8 cellular contexts compared by ENCODE assay signal in genomic region chr19:49150106-49150943, GRCh38. TPM values are rescaled to one million over a fixed set of nuclear protein-coding genes. Genes with fewer than 3 reads are reported as not detected.
DNase-seq lines count a peak whose midpoint lies in the region; ATAC-seq, FAIRE-seq and TF ChIP-seq lines count a peak whose summit lies in the region.

No MANE protein-coding gene starts in this region.

- H2BK12ac ChIP-seq in trophoblast cell (ENCODE audit: low read length): peak overlapping the region; percentile 25

- H3K4me3 ChIP-seq in SK-N-MC (peak overlapping the region; percentile 99), GM12878 (peak overlapping the region; percentile 63; the same call in 1 of the 2 replicates), right cardiac atrium (ENCODE audit: low read length) (peak overlapping the region; percentile 66), trophoblast cell (ENCODE audit: low read depth, low read length) (peak overlapping the region; percentile 74)

- POLR2A ChIA-PET in GM12878 (lab: Charles Lee): interaction anchor here (0.6 to 1.0 kb wide), 2 partner anchors 34 to 157 kb away, joined by 3 to 8 read pairs; partner anchors contain the start of gene RUVBL2

- peak overlapping the region; percentile 91 for H3K9ac ChIP-seq in SK-N-MC (ENCODE audit: insufficient read length)
- H3K9ac ChIP-seq in GM12878 (ENCODE audit: control insufficient read depth, insufficient read depth, low read length): no peak overlapping the region
- peak overlapping the region; percentile 17 for H3K9ac ChIP-seq in trophoblast cell (ENCODE audit: low read length)

- peak overlapping the region; percentile 88 for H3K18ac ChIP-seq in trophoblast cell (ENCODE audit: low read length)

- peak overlapping the region; percentile 61 for H2BK120ac ChIP-seq in trophoblast cell (ENCODE audit: insufficient read depth, low read length, poor library complexity)

- H3K4ac ChIP-seq in trophoblast cell (ENCODE audit: low read depth, low read length): peak overlapping the region; percentile 31

- no peak for TF ChIP-seq CTCF in GM12878 (IDR thresholded peaks at IDR 0.05 in 2 of 3, conservative IDR thresholded peaks at IDR 0.05 in 1 of 3; ENCODE audit: control insufficient read depth in 2 of 3, extremely low read depth in 1 of 3, insufficient read depth in 1 of 3, low read depth in 3 of 3, low read length in 3 of 3)

- no peak overlapping the region for H2BK5ac ChIP-seq in trophoblast cell (ENCODE audit: low read depth, low read length, poor library complexity)

- H4K12ac ChIP-seq in trophoblast cell (ENCODE audit: low read depth, low read length): peak overlapping the region; percentile 16

- FAIRE-seq in GM12878 (lab: Jason Lieb, UNC): no peak

- DNase-seq in GM04504 (ENCODE audit: low read depth) (peak; percentile 46), NCI-H1092 treated with DMSO at 0.1 percent for 48 hours (lab: John Stamatoyannopoulos, UW) (peak; percentile 65), SK-N-MC (ENCODE audit: low read depth, low spot score) (no peak), GM12878 (ENCODE audit: low read depth, low spot score) (no peak), right cardiac atrium (peak; percentile 86 to 94 (median 94)), trophoblast cell (peak; percentile 58 to 76), amniotic stem cell (lab: John Stamatoyannopoulos, UW) (no peak)

- intact Hi-C loops in GM12878 (cut with micrococcal nuclease; ENCODE audit: unreplicated experiment): no loop called here
- intact Hi-C loops in right cardiac atrium (cut with DNase I): loop anchor here in 1 of 4 donors (5.0 kb wide), 1 partner anchor 33 kb away; the partner anchor contains the start of genes C19orf73 and PPFIA3

- no peaks in the 10 kb centered on the region for H3K9me3 ChIP-seq in SK-N-MC (ENCODE audit: low read depth, low read length)
- H3K9me3 ChIP-seq in GM12878 (replicated peaks; ENCODE audit: control insufficient read depth, insufficient read depth, low read length): peaks cover 4% of the 10 kb centered on the region; the same call in 2 of the 3 replicates
- no peaks in the 10 kb centered on the region for H3K9me3 ChIP-seq in right cardiac atrium (ENCODE audit: control insufficient read depth, low read length)
- peaks cover 12% of the 10 kb centered on the region for H3K9me3 ChIP-seq in trophoblast cell (ENCODE audit: insufficient read depth, low read depth, low read length)

- in situ Hi-C loops in GM12878 (cut with MboI): no loop called here

- H3K4me1 ChIP-seq in GM12878 (ENCODE audit: control insufficient read depth, insufficient read depth, low read length) (peaks cover 10% of the 10 kb centered on the region), right cardiac atrium (ENCODE audit: control insufficient read depth, insufficient read depth, low read length) (peaks cover 4% of the 10 kb centered on the region), trophoblast cell (ENCODE audit: control insufficient read depth in 1 of 2, insufficient read depth in 2 of 2, low read length in 2 of 2) (peaks cover 6 to 28% of the 10 kb centered on the region in 2 experiments)

- H3K27me3 ChIP-seq in GM12878 (replicated peaks in 1 of 2; ENCODE audit: control insufficient read depth in 2 of 2, insufficient read depth in 2 of 2, low read length in 1 of 2): peaks cover 6 to 22% of the 10 kb centered on the region in 2 experiments
- H3K27me3 ChIP-seq in right cardiac atrium (ENCODE audit: control insufficient read depth, insufficient read depth): no peaks in the 10 kb centered on the region
- H3K27me3 ChIP-seq in trophoblast cell (ENCODE audit: insufficient read depth, low read length): no peaks in the 10 kb centered on the region

- no peak for TF ChIP-seq RAD21 in GM12878 (IDR thresholded peaks at IDR 0.05; ENCODE audit: insufficient read depth, low read depth, low read length)

- BruUV-seq in GM12878 (replicated peaks; lab: Mats Ljungman, UMichigan): no TSS peak

- 2% methylated on average over 58 of the region's 75 CpGs for WGBS in GM12878 (ENCODE audit: insufficient coverage, insufficient replicate concordance, low lambda C conversion rate, missing lambda C conversion rate)
- WGBS in right cardiac atrium: under 1% methylated on average over 74 of the region's 75 CpGs
- WGBS in trophoblast cell (ENCODE audit: extremely low coverage, insufficient coverage, insufficient read length): no CpG with 5 or more reads among the region's 75 CpGs

- H2AFZ ChIP-seq in GM12878 (ENCODE audit: control insufficient read depth, low read depth, low read length) (peak overlapping the region; percentile 13), trophoblast cell (ENCODE audit: insufficient read depth, low read length, poor library complexity) (peak overlapping the region; percentile 82)

- H3K4me2 ChIP-seq in GM12878 (ENCODE audit: control insufficient read depth, insufficient read depth) (peak overlapping the region; percentile 82), trophoblast cell (ENCODE audit: low read length) (peak overlapping the region; percentile 78)

- peak overlapping the region; percentile 83 for H4K8ac ChIP-seq in trophoblast cell (ENCODE audit: low read depth, low read length)

- H2AK5ac ChIP-seq in trophoblast cell (ENCODE audit: low read length): no peak overlapping the region

- peak; percentile 77 for ATAC-seq in GM12878
- ATAC-seq in right cardiac atrium: peak; percentile 62 to 64
- ATAC-seq in GM18870 (IDR thresholded peaks at IDR 0.05; ENCODE audit: unreplicated experiment): no peak

- no peak for TF ChIP-seq EP300 in GM12878 (IDR thresholded peaks at IDR 0.05; ENCODE audit: borderline replicate concordance in 1 of 2, control insufficient read depth in 1 of 2, low read depth in 2 of 2, low read length in 2 of 2)

- H3K14ac ChIP-seq in trophoblast cell (ENCODE audit: low read length): peak overlapping the region; percentile 75

- CTCF ChIA-PET in GM12878 (lab: Yijun Ruan, JAX): interaction anchor here (1.0 to 2.5 kb wide), 4 partner anchors 48 to 157 kb away, joined by 3 to 9 read pairs (median 6); partner anchors contain the start of genes GYS1 and RUVBL2

- no peak for TF ChIP-seq POLR2A in GM12878 (IDR thresholded peaks at IDR 0.05; ENCODE audit: low read depth, low read length)

- H3K36me3 ChIP-seq in SK-N-MC (ENCODE audit: insufficient read depth, low read length): peaks cover 4% of the 10 kb centered on the region
- H3K36me3 ChIP-seq in GM12878 (ENCODE audit: control insufficient read depth in 2 of 2, insufficient read depth in 2 of 2, low read length in 1 of 2): no peaks in the 10 kb centered on the region
- H3K36me3 ChIP-seq in trophoblast cell (ENCODE audit: control insufficient read depth in 1 of 2, insufficient read depth in 2 of 2, low read length in 2 of 2): no peaks in the 10 kb centered on the region

- no peaks in the 10 kb centered on the region for H4K20me1 ChIP-seq in GM12878 (ENCODE audit: control insufficient read depth, insufficient read depth)

- RAD21 ChIA-PET in GM12878 (lab: Charles Lee; ENCODE audit: unreplicated experiment): interaction anchor here (1.1 to 1.6 kb wide), 2 partner anchors 23 to 157 kb away, joined by 3 to 5 read pairs; partner anchors contain the start of gene RUVBL2

- SMC1A ChIA-PET in GM12878 (lab: Charles Lee; ENCODE audit: uncharacterized antibody, unreplicated experiment): interaction anchor here (1.2 kb wide), 1 partner anchor 48 kb away, joined by 4 read pairs; no protein-coding TSS in a partner anchor

- H4K91ac ChIP-seq in trophoblast cell (ENCODE audit: low read depth, low read length): peak overlapping the region; percentile 70

- no peaks in the 10 kb centered on the region for H3K79me2 ChIP-seq in GM12878 (ENCODE audit: control insufficient read depth, insufficient read depth, low read length)
- peaks cover 2% of the 10 kb centered on the region for H3K79me2 ChIP-seq in trophoblast cell (ENCODE audit: control insufficient read depth, insufficient read depth, low read length, poor library complexity)

- peaks cover 14% of the 10 kb centered on the region for H3K79me1 ChIP-seq in trophoblast cell (ENCODE audit: low read length)

- H3K27ac ChIP-seq in SK-N-MC (peak overlapping the region; percentile 85), GM12878 (ENCODE audit: control insufficient read depth, insufficient read depth) (no peak overlapping the region), right cardiac atrium (ENCODE audit: low read length) (peak overlapping the region; percentile 85), trophoblast cell (ENCODE audit: low read depth, low read length) (no peak overlapping the region)

- H3K23ac ChIP-seq in trophoblast cell (ENCODE audit: low read length): no peak overlapping the region

RNA-seq across cellular contexts. Expression of gene HRC, which starts 4.9 kb away (rescaled TPM):
- total RNA-seq in GM12878 (2013; cell fraction: nucleolus; rRNA removed): not detected in 2 replicates
- total RNA-seq in GM12878 (2014; rRNA removed): not detected in 2 replicates
- total RNA-seq in GM12878 (2014; rRNA removed; fragmentation: Illumina TruSeq; extraction: Trizol): not detected in 2 replicates
- not detected in 2 replicates for total RNA-seq in GM12878 (2021)
- not detected for polyA plus RNA-seq in GM12878 (2011; ENCODE audit: low read depth)
- polyA plus RNA-seq in GM12878 (2011; rRNA removed): not detected in 2 replicates
- polyA plus RNA-seq in GM12878 (2011; cell fraction: cytosol; rRNA removed): not detected in 2 replicates
- not detected in 2 replicates for polyA plus RNA-seq in GM12878 (2011; cell fraction: nucleus; rRNA removed)
- polyA plus RNA-seq in GM12878 (2012): not detected in 2 replicates
- polyA plus RNA-seq in GM12878 (2014; fragmentation: Illumina TruSeq; extraction: Trizol): not detected in 2 replicates
- not detected for polyA plus RNA-seq in GM12878 (2014; fragmentation: Nextera tagmentation; extraction: Ambion mirVana)
- not detected in 2 replicates for polyA plus RNA-seq in GM12878 (2014; rRNA removed)
- under 1 TPM in 1 of 2 experiments, not detected in 1; 0.10 TPM for polyA plus RNA-seq in GM12878 (2016; fragmentation: Nextera tagmentation; extraction: Ambion mirVana)
- polyA minus RNA-seq in GM12878 (2011; rRNA and poly(A)+ RNA removed): not detected in 2 replicates
- polyA minus RNA-seq in GM12878 (2011; cell fraction: cytosol; rRNA and poly(A)+ RNA removed): not detected in 2 replicates
- polyA minus RNA-seq in GM12878 (2011; cell fraction: nucleus; rRNA and poly(A)+ RNA removed): not detected in 2 replicates
- 100 to 1,000 TPM; 505 to 682 (median 577) TPM for total RNA-seq in right cardiac atrium
- 712 TPM for polyA plus RNA-seq in right cardiac atrium
- 0.15 and 0.18 TPM in 2 replicates for polyA plus RNA-seq in trophoblast cell (2013)

RNA-seq across cellular contexts. Expression of gene TRPM4, which starts 7.3 kb away (rescaled TPM):
- not detected in 2 replicates for total RNA-seq in GM12878 (2013; cell fraction: nucleolus; rRNA removed)
- total RNA-seq in GM12878 (2014; rRNA removed) (0.54 TPM in 1 of 2 replicates, not detected in the other), GM12878 (2014; rRNA removed; fragmentation: Illumina TruSeq; extraction: Trizol) (not detected in 2 replicates), GM12878 (2021) (0.10 and 0.32 TPM in 2 replicates), right cardiac atrium (10 to 100 TPM; 28.3 to 36.4 (median 33.6) TPM)
- not detected for polyA plus RNA-seq in GM12878 (2011; ENCODE audit: low read depth)
- polyA plus RNA-seq in GM12878 (2011; rRNA removed) (0.14 TPM in 1 of 2 replicates, not detected in the other), GM12878 (2014; fragmentation: Illumina TruSeq; extraction: Trizol) (not detected in 2 replicates), GM12878 (2014; fragmentation: Nextera tagmentation; extraction: Ambion mirVana) (not detected), GM12878 (2014; rRNA removed) (0.64 TPM in 1 of 2 replicates, not detected in the other), GM12878 (2016; fragmentation: Nextera tagmentation; extraction: Ambion mirVana) (under 1 TPM in 1 of 2 experiments, not detected in 1; 0.15 TPM), right cardiac atrium (32.5 TPM)
- polyA plus RNA-seq in GM12878 (2011; cell fraction: cytosol; rRNA removed): not detected in 2 replicates
- polyA plus RNA-seq in GM12878 (2011; cell fraction: nucleus; rRNA removed): 0.04 TPM in 1 of 2 replicates, not detected in the other
- polyA plus RNA-seq in GM12878 (2012): 0.03 TPM in 1 of 2 replicates, not detected in the other
- polyA minus RNA-seq in GM12878 (2011; rRNA and poly(A)+ RNA removed): not detected in 2 replicates
- polyA minus RNA-seq in GM12878 (2011; cell fraction: cytosol; rRNA and poly(A)+ RNA removed): not detected in 2 replicates
- not detected in 2 replicates for polyA minus RNA-seq in GM12878 (2011; cell fraction: nucleus; rRNA and poly(A)+ RNA removed)
- polyA plus RNA-seq in trophoblast cell (2013): 21.0 and 24.3 TPM in 2 replicates

RNA-seq across cellular contexts. Expression of gene PPFIA3, which starts 31.0 kb away (rescaled TPM):
- total RNA-seq in GM12878 (2013; cell fraction: nucleolus; rRNA removed): 3.5 and 5.8 TPM in 2 replicates
- 0.73 and 0.87 TPM in 2 replicates for total RNA-seq in GM12878 (2014; rRNA removed)
- total RNA-seq in GM12878 (2014; rRNA removed; fragmentation: Illumina TruSeq; extraction: Trizol): 0.40 and 0.60 TPM in 2 replicates
- total RNA-seq in GM12878 (2021): 1.3 and 1.7 TPM in 2 replicates
- 0.41 TPM for polyA plus RNA-seq in GM12878 (2011; ENCODE audit: low read depth)
- 0.71 and 0.79 TPM in 2 replicates for polyA plus RNA-seq in GM12878 (2011; rRNA removed)
- 0.81 and 1.2 TPM in 2 replicates for polyA plus RNA-seq in GM12878 (2011; cell fraction: cytosol; rRNA removed)
- 6.1 and 6.5 TPM in 2 replicates for polyA plus RNA-seq in GM12878 (2011; cell fraction: nucleus; rRNA removed)
- 0.69 and 1.0 TPM in 2 replicates for polyA plus RNA-seq in GM12878 (2012)
- polyA plus RNA-seq in GM12878 (2014; fragmentation: Illumina TruSeq; extraction: Trizol): 0.21 TPM in 1 of 2 replicates, not detected in the other
- not detected for polyA plus RNA-seq in GM12878 (2014; fragmentation: Nextera tagmentation; extraction: Ambion mirVana)
- polyA plus RNA-seq in GM12878 (2014; rRNA removed): 0.62 and 1.3 TPM in 2 replicates
- under 1 TPM in 1 of 2 experiments, not detected in 1; 0.11 TPM for polyA plus RNA-seq in GM12878 (2016; fragmentation: Nextera tagmentation; extraction: Ambion mirVana)
- polyA minus RNA-seq in GM12878 (2011; rRNA and poly(A)+ RNA removed): 1.0 and 1.4 TPM in 2 replicates
- 0.52 and 1.3 TPM in 2 replicates for polyA minus RNA-seq in GM12878 (2011; cell fraction: cytosol; rRNA and poly(A)+ RNA removed)
- polyA minus RNA-seq in GM12878 (2011; cell fraction: nucleus; rRNA and poly(A)+ RNA removed): 1.2 and 3.8 TPM in 2 replicates
- total RNA-seq in right cardiac atrium: 10 to 100 TPM in 3 of 4 donors, 1 to 10 TPM in 1; 9.5 to 11.9 (median 10.9) TPM
- 13.2 TPM for polyA plus RNA-seq in right cardiac atrium
- polyA plus RNA-seq in trophoblast cell (2013): 4.6 and 5.4 TPM in 2 replicates

RNA-seq across cellular contexts. Expression of gene C19orf73, which starts 31.4 kb away (rescaled TPM):
- 0.69 and 1.2 TPM in 2 replicates for total RNA-seq in GM12878 (2013; cell fraction: nucleolus; rRNA removed)
- 0.98 and 1.2 TPM in 2 replicates for total RNA-seq in GM12878 (2014; rRNA removed)
- 0.49 and 0.60 TPM in 2 replicates for total RNA-seq in GM12878 (2014; rRNA removed; fragmentation: Illumina TruSeq; extraction: Trizol)
- 0.74 and 0.90 TPM in 2 replicates for total RNA-seq in GM12878 (2021)
- not detected for polyA plus RNA-seq in GM12878 (2011; ENCODE audit: low read depth)
- 0.29 and 0.54 TPM in 2 replicates for polyA plus RNA-seq in GM12878 (2011; rRNA removed)
- polyA plus RNA-seq in GM12878 (2011; cell fraction: cytosol; rRNA removed): 1.4 and 2.0 TPM in 2 replicates
- 2.3 and 3.4 TPM in 2 replicates for polyA plus RNA-seq in GM12878 (2011; cell fraction: nucleus; rRNA removed)
- polyA plus RNA-seq in GM12878 (2012): 0.51 and 0.55 TPM in 2 replicates
- 0.65 TPM in 1 of 2 replicates, not detected in the other for polyA plus RNA-seq in GM12878 (2014; fragmentation: Illumina TruSeq; extraction: Trizol)
- under 1 TPM; 0.20 to 0.69 TPM for polyA plus RNA-seq in GM12878 (2014; fragmentation: Nextera tagmentation; extraction: Ambion mirVana)
- 1.0 and 2.1 TPM in 2 replicates for polyA plus RNA-seq in GM12878 (2014; rRNA removed)
- 1 to 10 TPM; 1.6 to 2.0 TPM for polyA plus RNA-seq in GM12878 (2016; fragmentation: Nextera tagmentation; extraction: Ambion mirVana)
- 0.66 and 3.6 TPM in 2 replicates for polyA minus RNA-seq in GM12878 (2011; rRNA and poly(A)+ RNA removed)
- not detected in 2 replicates for polyA minus RNA-seq in GM12878 (2011; cell fraction: cytosol; rRNA and poly(A)+ RNA removed)
- 2.7 and 4.1 TPM in 2 replicates for polyA minus RNA-seq in GM12878 (2011; cell fraction: nucleus; rRNA and poly(A)+ RNA removed)
- 1 to 10 TPM; 1.2 to 2.1 (median 1.7) TPM for total RNA-seq in right cardiac atrium
- 3.3 TPM for polyA plus RNA-seq in right cardiac atrium
- polyA plus RNA-seq in trophoblast cell (2013): 2.0 and 2.7 TPM in 2 replicates

RNA-seq across cellular contexts. Expression of gene LIN7B, which starts 36.2 kb away (rescaled TPM):
- 0.67 TPM in 1 of 2 replicates, not detected in the other for total RNA-seq in GM12878 (2013; cell fraction: nucleolus; rRNA removed)
- total RNA-seq in GM12878 (2014; rRNA removed) (1.5 and 1.9 TPM in 2 replicates), GM12878 (2014; rRNA removed; fragmentation: Illumina TruSeq; extraction: Trizol) (0.63 and 1.1 TPM in 2 replicates), GM12878 (2021) (1.8 and 2.9 TPM in 2 replicates), right cardiac atrium (10 to 100 TPM; 18.0 to 23.6 (median 19.7) TPM)
- polyA plus RNA-seq in GM12878 (2011; ENCODE audit: low read depth): not detected
- polyA plus RNA-seq in GM12878 (2011; rRNA removed) (0.50 and 0.88 TPM in 2 replicates), GM12878 (2014; fragmentation: Illumina TruSeq; extraction: Trizol) (not detected in 2 replicates), GM12878 (2014; fragmentation: Nextera tagmentation; extraction: Ambion mirVana) (under 1 TPM in 1 of 2 experiments, not detected in 1; 0.15 TPM), GM12878 (2014; rRNA removed) (2.6 and 3.2 TPM in 2 replicates), GM12878 (2016; fragmentation: Nextera tagmentation; extraction: Ambion mirVana) (1 to 10 TPM; 3.0 to 3.5 TPM), right cardiac atrium (33.4 TPM)
- polyA plus RNA-seq in GM12878 (2011; cell fraction: cytosol; rRNA removed): 1.2 and 1.8 TPM in 2 replicates
- polyA plus RNA-seq in GM12878 (2011; cell fraction: nucleus; rRNA removed): 2.2 and 4.1 TPM in 2 replicates
- polyA plus RNA-seq in GM12878 (2012): 1.4 and 1.5 TPM in 2 replicates
- polyA minus RNA-seq in GM12878 (2011; rRNA and poly(A)+ RNA removed): 0.67 and 0.80 TPM in 2 replicates
- 4.3 TPM in 1 of 2 replicates, not detected in the other for polyA minus RNA-seq in GM12878 (2011; cell fraction: cytosol; rRNA and poly(A)+ RNA removed)
- polyA minus RNA-seq in GM12878 (2011; cell fraction: nucleus; rRNA and poly(A)+ RNA removed): 0.77 and 1.8 TPM in 2 replicates
- polyA plus RNA-seq in trophoblast cell (2013): 5.3 and 5.4 TPM in 2 replicates

Comparison
In these comparisons a context has a peak if more than half of its experiments do, and no peak if none do; other contexts are left out.
1. DNase-seq: peak in GM04504 (single experiment), NCI-H1092 treated with DMSO at 0.1 percent for 48 hours (single experiment), right cardiac atrium (3 of 3) and trophoblast cell (2 of 2); none in SK-N-MC (single experiment), GM12878 (single experiment) and amniotic stem cell (single experiment).
2. H3K27ac ChIP-seq: peak in SK-N-MC (single experiment) and right cardiac atrium (single experiment); none in GM12878 (single experiment) and trophoblast cell (single experiment).
3. RNA of gene HRC, which starts 4.9 kb away (total RNA-seq): 505 to 682 TPM in right cardiac atrium; not detected in GM12878; every median in the first group is over 100 times any median in the second.
4. RNA of gene TRPM4, which starts 7.3 kb away (total RNA-seq): 28.3 to 36.4 TPM in right cardiac atrium; 0.10 to 0.54 TPM in GM12878; every median in the first group is over 10 times any median in the second.
5. Peak in every context shown above with its lines, with median percentiles within 50 percentile points of each other: H3K4me3 ChIP-seq.